ENCODE assay signal across 8 cellular contexts in genomic region chr19:47190167-47190727, GRCh38. TPM values are rescaled to one million over a fixed set of nuclear protein-coding genes. Genes with fewer than 3 reads are reported as not detected.
DNase-seq lines count a peak whose midpoint lies in the region; ATAC-seq and TF ChIP-seq lines count a peak whose summit lies in the region.

No MANE protein-coding gene starts in this region.

- H3K9me3 Mint-ChIP-seq in activated T-cell treated with anti-CD3 and anti-CD28 coated beads, Interleukin-2, amount 50 U/mL, for 4 hours = no peaks in the 10 kb centered on the region

- no peaks in the 10 kb centered on the region for H3K27me3 Mint-ChIP-seq in activated T-cell treated with anti-CD3 and anti-CD28 coated beads, Interleukin-2, amount 50 U/mL, for 4 hours (ENCODE audit: low read depth)

- peak; percentile 58 for ATAC-seq in activated T-cell treated with anti-CD3 and anti-CD28 coated beads, Interleukin-2, amount 50 U/mL, for 4 hours
- ATAC-seq in omental fat pad (ENCODE audit: low FRiP score) = peak; percentile 55
- ATAC-seq in HG03135 (IDR thresholded peaks at IDR 0.05; ENCODE audit: unreplicated experiment) = no peak

- no peak for TF ChIP-seq CTCF in omental fat pad (IDR thresholded peaks at IDR 0.05)
- no peak for TF ChIP-seq CTCF in BE2C (IDR thresholded peaks at IDR 0.05; ENCODE audit: low read depth, low read length)

- peaks cover 48% of the 10 kb centered on the region for H3K4me1 ChIP-seq in thymus (ENCODE audit: control insufficient read depth, insufficient read depth, low read length)
- H3K4me1 ChIP-seq in BE2C = peaks cover 21% of the 10 kb centered on the region

- 85% methylated on average over 12 of the region's 12 CpGs for WGBS in thymus

- H3K27me3 ChIP-seq in thymus (ENCODE audit: control insufficient read depth, insufficient read depth) (no peaks in the 10 kb centered on the region), BE2C (no peaks in the 10 kb centered on the region)

- H3K4me3 Mint-ChIP-seq in activated T-cell treated with anti-CD3 and anti-CD28 coated beads, Interleukin-2, amount 50 U/mL, for 4 hours = peak overlapping the region; percentile 39

- peak overlapping the region; percentile 70 for H3K27ac ChIP-seq in thymus (ENCODE audit: low read depth)

- H3K36me3 ChIP-seq in thymus (ENCODE audit: control insufficient read depth, insufficient read depth) (peaks cover 21% of the 10 kb centered on the region), BE2C (peaks cover 43% of the 10 kb centered on the region)

- DNase-seq in activated gamma-delta T cell treated with Interleukin-2 at 50 U/mL for 16 hours (peak; percentile 53), activated gamma-delta T cell (lab: John Stamatoyannopoulos, UW) (no peak), fibroblast of gingiva (ENCODE audit: low read depth) (peak; percentile 80), omental fat pad (ENCODE audit: low spot score) (no peak), BE2C (no peak)
- DNase-seq in activated T-cell treated with anti-CD3 and anti-CD28 coated beads, Interleukin-2, amount 50 U/mL, for 4 hours = peak; percentile 56

- H3K4me1 Mint-ChIP-seq in activated T-cell treated with anti-CD3 and anti-CD28 coated beads, Interleukin-2, amount 50 U/mL, for 4 hours (ENCODE audit: low read depth) = peaks cover 61% of the 10 kb centered on the region

- peaks cover 15% of the 10 kb centered on the region for H3K36me3 Mint-ChIP-seq in activated T-cell treated with anti-CD3 and anti-CD28 coated beads, Interleukin-2, amount 50 U/mL, for 4 hours (ENCODE audit: insufficient read depth)

- no peaks in the 10 kb centered on the region for H3K9me3 ChIP-seq in thymus (ENCODE audit: control insufficient read depth)
- H3K9me3 ChIP-seq in BE2C = no peaks in the 10 kb centered on the region

- no peak overlapping the region for H3K4me3 ChIP-seq in thymus (ENCODE audit: low read length)
- H3K4me3 ChIP-seq in BE2C (ENCODE audit: low read depth, low read length) = no peak overlapping the region

RNA-seq across cellular contexts. Expression of gene BBC3, which starts 40.8 kb away (rescaled TPM):
- 1 to 10 TPM; 4.4 to 6.0 (median 5.7) TPM for total RNA-seq in activated T-cell treated with anti-CD3 and anti-CD28 coated beads, Interleukin-2, amount 50 U/mL, for 4 hours
- total RNA-seq in omental fat pad = 1 to 10 TPM; 1.0 to 9.1 (median 1.8) TPM
- polyA plus RNA-seq in thymus = 15.1 TPM
- polyA plus RNA-seq in BE2C (2012; ENCODE audit: insufficient read depth, insufficient read length, low read depth) = 17.0 TPM

RNA-seq across cellular contexts. Expression of gene SAE1, which starts 59.6 kb away (rescaled TPM):
- 100 to 1,000 TPM in 1 of 3 donors, 10 to 100 TPM in 2; 90.0 to 112 (median 99.3) TPM for total RNA-seq in activated T-cell treated with anti-CD3 and anti-CD28 coated beads, Interleukin-2, amount 50 U/mL, for 4 hours
- 10 to 100 TPM; 36.5 to 50.7 (median 49.2) TPM for total RNA-seq in omental fat pad
- 40.5 TPM for polyA plus RNA-seq in thymus
- 148 TPM for polyA plus RNA-seq in BE2C (2012; ENCODE audit: insufficient read depth, insufficient read length, low read depth)

Comparison
In these comparisons a context has a peak if more than half of its experiments do, and no peak if none do; other contexts are left out.
1. DNase-seq: peak in activated gamma-delta T cell treated with Interleukin-2 at 50 U/mL for 16 hours (single experiment), activated T-cell treated with anti-CD3 and anti-CD28 coated beads, Interleukin-2, amount 50 U/mL, for 4 hours (single experiment) and fibroblast of gingiva (single experiment); none in activated gamma-delta T cell (single experiment), omental fat pad (single experiment) and BE2C (single experiment).